1 cellular context compared by ENCODE assay signal in the genomic region with DNA sequence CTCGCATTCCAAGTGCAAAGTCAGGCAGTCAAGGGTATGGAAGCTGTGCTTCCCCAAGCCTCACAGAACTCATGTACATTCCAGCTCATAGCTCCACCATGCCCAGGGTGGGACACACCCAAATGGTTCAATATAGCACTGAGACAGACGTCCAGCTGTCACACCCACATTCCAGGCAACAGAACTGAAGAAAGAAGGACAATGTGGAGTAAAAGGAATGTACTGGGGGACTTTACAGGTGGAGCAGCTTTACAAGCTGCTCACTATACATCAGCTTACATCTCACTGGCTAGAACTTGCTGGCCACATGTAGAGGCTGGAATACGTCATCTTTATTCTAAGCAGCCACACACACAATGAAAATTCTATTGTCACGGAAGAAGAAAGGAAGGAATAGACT.
TF ChIP-seq lines count a peak whose summit lies in the region.

No MANE protein-coding gene starts in this region.

TF ChIP-seq in IMR-90, 13 proteins besides CTCF, POLR2A, EP300 and RAD21:
- no peak for TF ChIP-seq MAFK (IDR thresholded peaks at IDR 0.05; ENCODE audit: low read depth, low read length)
- TF ChIP-seq MXI1 (IDR thresholded peaks at IDR 0.05; ENCODE audit: borderline replicate concordance, low read depth, low read length), result no peak
- TF ChIP-seq, protein P1, sequence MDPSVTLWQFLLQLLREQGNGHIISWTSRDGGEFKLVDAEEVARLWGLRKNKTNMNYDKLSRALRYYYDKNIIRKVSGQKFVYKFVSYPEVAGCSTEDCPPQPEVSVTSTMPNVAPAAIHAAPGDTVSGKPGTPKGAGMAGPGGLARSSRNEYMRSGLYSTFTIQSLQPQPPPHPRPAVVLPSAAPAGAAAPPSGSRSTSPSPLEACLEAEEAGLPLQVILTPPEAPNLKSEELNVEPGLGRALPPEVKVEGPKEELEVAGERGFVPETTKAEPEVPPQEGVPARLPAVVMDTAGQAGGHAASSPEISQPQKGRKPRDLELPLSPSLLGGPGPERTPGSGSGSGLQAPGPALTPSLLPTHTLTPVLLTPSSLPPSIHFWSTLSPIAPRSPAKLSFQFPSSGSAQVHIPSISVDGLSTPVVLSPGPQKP (IDR thresholded peaks at IDR 0.05; ENCODE audit: borderline replicate concordance, low read depth, low read length), result no peak
- no peak for TF ChIP-seq RFX5 (IDR thresholded peaks at IDR 0.05; ENCODE audit: low read depth, low read length)
- no peak for TF ChIP-seq BHLHE40 (IDR thresholded peaks at IDR 0.05; ENCODE audit: low read depth, low read length)
- no peak for TF ChIP-seq FOS (IDR thresholded peaks at IDR 0.05; ENCODE audit: low read depth, low read length)
- TF ChIP-seq SMC3 (IDR thresholded peaks at IDR 0.05; ENCODE audit: low read depth, low read length), result no peak
- no peak for TF ChIP-seq MAZ (IDR thresholded peaks at IDR 0.05; ENCODE audit: borderline replicate concordance, low read depth, low read length)
- no peak for TF ChIP-seq CHD1 (IDR thresholded peaks at IDR 0.05; ENCODE audit: low read depth, low read length)
- no peak for TF ChIP-seq RCOR1 (IDR thresholded peaks at IDR 0.05; ENCODE audit: insufficient replicate concordance, low read length)
- TF ChIP-seq, protein P2, sequence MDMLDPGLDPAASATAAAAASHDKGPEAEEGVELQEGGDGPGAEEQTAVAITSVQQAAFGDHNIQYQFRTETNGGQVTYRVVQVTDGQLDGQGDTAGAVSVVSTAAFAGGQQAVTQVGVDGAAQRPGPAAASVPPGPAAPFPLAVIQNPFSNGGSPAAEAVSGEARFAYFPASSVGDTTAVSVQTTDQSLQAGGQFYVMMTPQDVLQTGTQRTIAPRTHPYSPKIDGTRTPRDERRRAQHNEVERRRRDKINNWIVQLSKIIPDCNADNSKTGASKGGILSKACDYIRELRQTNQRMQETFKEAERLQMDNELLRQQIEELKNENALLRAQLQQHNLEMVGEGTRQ (IDR thresholded peaks at IDR 0.05; ENCODE audit: low read depth, low read length), result no peak
- no peak for TF ChIP-seq CEBPB (IDR thresholded peaks at IDR 0.05; ENCODE audit: low read depth, low read length)
- no peak for TF ChIP-seq NFE2L2 (IDR thresholded peaks at IDR 0.05; ENCODE audit: low read depth, low read length)
TF ChIP-seq in IMR-90: peak in this region for 0.
